ENCODE assay signal across 8 cellular contexts in genomic region chr5:1524799-1525623, GRCh38. TPM values are rescaled to one million over a fixed set of nuclear protein-coding genes. Genes with fewer than 3 reads are reported as not detected.
DNase-seq lines count a peak whose midpoint lies in the region; ATAC-seq and FAIRE-seq lines count a peak whose summit lies in the region.

No MANE protein-coding gene starts in this region.

- H3K4me3 ChIP-seq in adipocyte (ENCODE audit: low read length): no peak overlapping the region
- H3K4me3 ChIP-seq in mucosa of rectum (ENCODE audit: low read length in 2 of 2): peak overlapping the region; percentile 63 to 66

- H3K27ac ChIP-seq in mucosa of rectum (ENCODE audit: low read depth in 2 of 2, low read length in 2 of 2): no peak overlapping the region

- intact Hi-C loops in Right ventricle myocardium superior (cut with DNase I): no loop called here
- intact Hi-C loops in Right ventricle myocardium inferior (cut with DNase I): no loop called here

- ATAC-seq in Right ventricle myocardium superior (ENCODE audit: poor library complexity) (no peak), Right ventricle myocardium inferior (no peak), GM19023 (IDR thresholded peaks at IDR 0.05; ENCODE audit: unreplicated experiment) (no peak)

- H3K27me3 ChIP-seq in adipocyte (replicated peaks; ENCODE audit: control insufficient read depth, insufficient read depth, low read length) (no peaks in the 10 kb centered on the region), mucosa of rectum (ENCODE audit: control insufficient read depth in 2 of 2, insufficient read depth in 2 of 2, low read length in 2 of 2) (no peaks in the 10 kb centered on the region)

- H3K9me3 ChIP-seq in adipocyte (ENCODE audit: control insufficient read depth, low read length) (no peaks in the 10 kb centered on the region), mucosa of rectum (ENCODE audit: control insufficient read depth in 2 of 2, low read length in 2 of 2) (no peaks in the 10 kb centered on the region)

- DNase-seq in Right ventricle myocardium superior (peak; percentile 43), Right ventricle myocardium inferior (ENCODE audit: missing footprints) (no peak), adipocyte (ENCODE audit: low read depth) (no peak), nucleus accumbens (lab: John Stamatoyannopoulos, UW) (no peak), urothelium cell line (ENCODE audit: low spot score) (no peak), NCI-H1436 (lab: John Stamatoyannopoulos, UW) (no peak)

- H3K4me1 ChIP-seq in adipocyte (ENCODE audit: control insufficient read depth, insufficient read depth, low read length) (peaks cover 19% of the 10 kb centered on the region), mucosa of rectum (ENCODE audit: control insufficient read depth in 2 of 2, insufficient read depth in 2 of 2, low read length in 2 of 2) (peaks cover 6 to 19% of the 10 kb centered on the region in 2 donors)

- no peaks in the 10 kb centered on the region for H3K36me3 ChIP-seq in adipocyte (ENCODE audit: control insufficient read depth, insufficient read depth, low read length, severe bottlenecking)
- peaks cover 0 to 2% of the 10 kb centered on the region in 2 donors for H3K36me3 ChIP-seq in mucosa of rectum (ENCODE audit: control insufficient read depth in 2 of 2, insufficient read depth in 2 of 2, low read length in 2 of 2)

- FAIRE-seq in urothelium cell line (lab: Jason Lieb, UNC): no peak

- H3K9ac ChIP-seq in adipocyte (ENCODE audit: low read length) (peak overlapping the region; percentile 89), mucosa of rectum (ENCODE audit: low read depth in 1 of 2, low read length in 2 of 2) (peak overlapping the region in 1 of 2 donors; percentile 70)

RNA-seq across cellular contexts. Expression of gene LPCAT1, which starts 1.3 kb away (rescaled TPM):
- total RNA-seq in Right ventricle myocardium superior (11.5 TPM), Right ventricle myocardium inferior (13.4 TPM)
